2 cellular contexts compared by ENCODE assay signal in genomic region chr18:36130883-36131653, GRCh38.
TF ChIP-seq lines count a peak whose summit lies in the region.

No MANE protein-coding gene starts in this region.

TF ChIP-seq in SK-N-SH, 30 proteins besides CTCF, POLR2A, EP300 and RAD21 (continued from another document):
- TF ChIP-seq REST (IDR thresholded peaks at IDR 0.05; ENCODE audit: low read depth, low read length) = no peak
- TF ChIP-seq RXRA (IDR thresholded peaks at IDR 0.05; ENCODE audit: borderline replicate concordance, low read depth) = no peak
- no peak for TF ChIP-seq SIN3A (IDR thresholded peaks at IDR 0.05; ENCODE audit: borderline replicate concordance, low read depth, low read length)
- TF ChIP-seq POLR2AphosphoS5 (IDR thresholded peaks at IDR 0.05; ENCODE audit: low read depth, low read length) = no peak
- TF ChIP-seq FOSL2 (IDR thresholded peaks at IDR 0.05; ENCODE audit: borderline replicate concordance, low read depth) = no peak
- no peak for TF ChIP-seq TCF12 (IDR thresholded peaks at IDR 0.05)
- no peak for TF ChIP-seq MEF2A (IDR thresholded peaks at IDR 0.05; ENCODE audit: borderline replicate concordance, low read depth)
- no peak for TF ChIP-seq EZH2phosphoT487 (IDR thresholded peaks at IDR 0.05; ENCODE audit: borderline replicate concordance, low read depth)
- no peak for TF ChIP-seq RCOR1 (IDR thresholded peaks at IDR 0.05; ENCODE audit: low read length)
- no peak for TF ChIP-seq USF1 (IDR thresholded peaks at IDR 0.05; ENCODE audit: borderline replicate concordance, low read depth)
- TF ChIP-seq FOXM1 (IDR thresholded peaks at IDR 0.05; ENCODE audit: low read depth) = no peak
- no peak for TF ChIP-seq IRF3 (IDR thresholded peaks at IDR 0.05; ENCODE audit: low read depth, low read length)

TF ChIP-seq in SK-N-SH treated with all-trans-retinoic acid at 6 μM for 48 hours, 23 proteins besides CTCF, POLR2A, EP300 and RAD21 (continued from another document):
- TF ChIP-seq PATZ1 (CRISPR knock-in tag; IDR thresholded peaks at IDR 0.05; ENCODE audit: borderline replicate concordance) (no peak), CSDC2 (CRISPR knock-in tag; IDR thresholded peaks at IDR 0.05) (no peak), ZFP3 (CRISPR knock-in tag; IDR thresholded peaks at IDR 0.05) (no peak), ESRRG (CRISPR knock-in tag; IDR thresholded peaks at IDR 0.05) (no peak)
